Comparison of ENCODE assay signal across 8 cellular contexts in the genomic region with DNA sequence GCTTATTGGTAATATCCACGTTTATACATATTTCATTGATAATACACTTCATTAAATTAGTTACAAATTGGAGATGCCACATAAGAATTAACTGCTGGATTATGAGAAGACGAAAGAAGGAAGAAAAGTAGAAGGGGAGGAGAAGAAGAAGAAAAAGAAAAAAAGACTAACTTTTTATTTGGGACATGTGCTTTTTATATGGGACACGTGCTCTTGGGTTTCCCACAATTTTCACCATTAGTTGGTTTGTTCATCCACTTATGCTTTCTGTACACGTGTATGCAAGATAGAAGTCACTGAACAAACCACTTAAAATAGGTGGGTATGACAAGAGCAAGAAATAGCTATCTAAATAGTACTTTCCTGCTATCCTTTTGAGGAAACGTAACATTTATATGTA.
"Had no signal": no experiment of that assay in that cellular context is flagged by ENCODE, and none has a peak within 500 bp of the region (broad histone marks: within the 10 kb centered on the region; RNA-seq: fewer than 3 reads in every experiment).

No MANE protein-coding gene starts in this region.

- FAIRE-seq: G401.6, GM12878, GM12891, GM12892, GM18507, GM19239 had no signal

- H3K4me3 ChIP-seq: GM12878 had no signal

- ATAC-seq: GM12878 had no signal

- DNase-seq: GDM1, GF-D8 had no signal
